ENCODE assay signal across 9 cellular contexts in genomic region chr2:28276076-28276618, GRCh38.
DNase-seq lines count a peak whose midpoint lies in the region; ATAC-seq, FAIRE-seq and TF ChIP-seq lines count a peak whose summit lies in the region.
"Had no signal": no experiment of that assay in that cellular context is flagged by ENCODE, and none has a peak within 500 bp of the region (broad histone marks: within the 10 kb centered on the region; RNA-seq: fewer than 3 reads in every experiment).

No MANE protein-coding gene starts in this region.

- peaks cover 18% of the 10 kb centered on the region for H3K4me1 ChIP-seq in HUES48 (ENCODE audit: control insufficient read depth, insufficient read depth, low read length)
- H3K4me1 ChIP-seq in keratinocyte (ENCODE audit: control insufficient read depth, extremely low read depth, insufficient read depth, low read length), result peaks cover 37% of the 10 kb centered on the region
- peaks cover 4% of the 10 kb centered on the region for H3K4me1 ChIP-seq in thymus (ENCODE audit: control insufficient read depth, insufficient read depth, low read length)

- peaks cover 21% of the 10 kb centered on the region for H3K4me1 Mint-ChIP-seq in activated naive CD8-positive, alpha-beta T cell (ENCODE audit: low read depth)
- H3K4me1 Mint-ChIP-seq in activated naive CD8-positive, alpha-beta T cell treated with anti-CD3 and anti-CD28 coated beads for 36 hours, result peaks cover 17% of the 10 kb centered on the region

- no peaks in the 10 kb centered on the region for H3K79me2 ChIP-seq in keratinocyte (ENCODE audit: control insufficient read depth, insufficient read depth, low read length)

- no peaks in the 10 kb centered on the region for H3K27me3 ChIP-seq in HUES48 (ENCODE audit: control insufficient read depth, insufficient read depth, low read length)
- H3K27me3 ChIP-seq in keratinocyte (ENCODE audit: control insufficient read depth, extremely low read depth, insufficient read depth, low read length), result no peaks in the 10 kb centered on the region
- no peaks in the 10 kb centered on the region for H3K27me3 ChIP-seq in thymus (ENCODE audit: control insufficient read depth, insufficient read depth)

- H3K27me3 Mint-ChIP-seq in activated naive CD8-positive, alpha-beta T cell, result no peaks in the 10 kb centered on the region
- H3K27me3 Mint-ChIP-seq in activated naive CD8-positive, alpha-beta T cell treated with anti-CD3 and anti-CD28 coated beads for 36 hours, result no peaks in the 10 kb centered on the region
- H3K27me3 Mint-ChIP-seq: activated naive CD8-positive, alpha-beta T cell treated with anti-CD3 and anti-CD28 coated beads, Interleukin-2, amount 10 ng/mL, durations not matched to agents 7 days and 5 days had no signal

- ATAC-seq in GM18520 (IDR thresholded peaks at IDR 0.05; ENCODE audit: unreplicated experiment), result no peak

- H3K9me3 Mint-ChIP-seq in activated naive CD8-positive, alpha-beta T cell (ENCODE audit: low read depth), result no peaks in the 10 kb centered on the region
- no peaks in the 10 kb centered on the region for H3K9me3 Mint-ChIP-seq in activated naive CD8-positive, alpha-beta T cell treated with anti-CD3 and anti-CD28 coated beads for 36 hours

- no peak overlapping the region for H3K4me3 ChIP-seq in HUES48 (ENCODE audit: low read depth, low read length)
- peak overlapping the region in 1 of 3 experiments; percentile 54 for H3K4me3 ChIP-seq in keratinocyte (ENCODE audit: control insufficient read depth in 2 of 3, extremely low read depth in 1 of 3, insufficient read depth in 2 of 3, low read depth in 1 of 3, low read length in 3 of 3)
- no peak overlapping the region for H3K4me3 ChIP-seq in thymus (ENCODE audit: low read length)

- no peaks in the 10 kb centered on the region for H3K9me1 ChIP-seq in keratinocyte (ENCODE audit: control insufficient read depth, extremely low read depth, insufficient read depth, low read length)

- peak overlapping the region; percentile 69 for H2AFZ ChIP-seq in keratinocyte (ENCODE audit: control insufficient read depth, low read length)

- DNase-seq in activated naive CD8-positive, alpha-beta T cell treated with anti-CD3 and anti-CD28 coated beads for 36 hours, result no peak
- DNase-seq in activated naive CD4-positive, alpha-beta T cell treated with anti-CD3 and anti-CD28 coated beads, Interleukin-2, amount 50 U/mL, for 16 hours, result peak; percentile 22
- DNase-seq in keratinocyte (ENCODE audit: low read depth, low spot score) (peak; percentile 86), COR-L47 (lab: John Stamatoyannopoulos, UW) (no peak)
- DNase-seq: activated naive CD8-positive, alpha-beta T cell treated with anti-CD3 and anti-CD28 coated beads, Interleukin-2, amount 10 ng/mL, durations not matched to agents 7 days and 5 days had no signal

- H3K9ac ChIP-seq in HUES48 (ENCODE audit: low read depth, low read length), result no peak overlapping the region
- H3K9ac ChIP-seq in keratinocyte (ENCODE audit: control insufficient read depth, extremely low read depth, insufficient read depth, low read length), result peak overlapping the region; percentile 78

- no peaks in the 10 kb centered on the region for H4K20me1 ChIP-seq in keratinocyte (ENCODE audit: control insufficient read depth, extremely low read depth, insufficient read depth, low read length)

- H3K36me3 Mint-ChIP-seq in activated naive CD8-positive, alpha-beta T cell, result peaks cover 32% of the 10 kb centered on the region
- H3K36me3 Mint-ChIP-seq in activated naive CD8-positive, alpha-beta T cell treated with anti-CD3 and anti-CD28 coated beads for 36 hours, result peaks cover 7% of the 10 kb centered on the region

- H3K36me3 ChIP-seq in HUES48 (ENCODE audit: control insufficient read depth, insufficient read depth, low read length) (no peaks in the 10 kb centered on the region), keratinocyte (ENCODE audit: control insufficient read depth in 2 of 2, extremely low read depth in 1 of 2, insufficient read depth in 2 of 2, low read length in 2 of 2) (no peaks in the 10 kb centered on the region), thymus (ENCODE audit: control insufficient read depth, insufficient read depth) (no peaks in the 10 kb centered on the region)

- no peak overlapping the region for H3K4me3 Mint-ChIP-seq in activated naive CD8-positive, alpha-beta T cell
- no peak overlapping the region for H3K4me3 Mint-ChIP-seq in activated naive CD8-positive, alpha-beta T cell treated with anti-CD3 and anti-CD28 coated beads for 36 hours
- H3K4me3 Mint-ChIP-seq: activated naive CD8-positive, alpha-beta T cell treated with anti-CD3 and anti-CD28 coated beads, Interleukin-2, amount 10 ng/mL, durations not matched to agents 7 days and 5 days had no signal

- peak overlapping the region; percentile 34 for H3K27ac Mint-ChIP-seq in activated naive CD8-positive, alpha-beta T cell
- no peak overlapping the region for H3K27ac Mint-ChIP-seq in activated naive CD8-positive, alpha-beta T cell treated with anti-CD3 and anti-CD28 coated beads for 36 hours
- H3K27ac Mint-ChIP-seq: activated naive CD8-positive, alpha-beta T cell treated with anti-CD3 and anti-CD28 coated beads, Interleukin-2, amount 10 ng/mL, durations not matched to agents 7 days and 5 days had no signal

- H3K27ac ChIP-seq in HUES48 (ENCODE audit: low read depth, low read length) (peak overlapping the region; percentile 76), keratinocyte (ENCODE audit: control insufficient read depth, insufficient read depth, low read length) (peak overlapping the region; percentile 98), thymus (ENCODE audit: low read depth) (peak overlapping the region; percentile 46)

- peak overlapping the region; percentile 83 for H3K4me2 ChIP-seq in keratinocyte (ENCODE audit: control insufficient read depth, extremely low read depth, insufficient read depth, low read depth, low read length)

- no peak for TF ChIP-seq CTCF in keratinocyte (optimal IDR thresholded peaks at IDR 0.05 in 1 of 3, IDR thresholded peaks at IDR 0.05 in 1 of 3, conservative IDR thresholded peaks at IDR 0.05 in 1 of 3; ENCODE audit: extremely low read depth in 1 of 3, insufficient read depth in 2 of 3, low read length in 3 of 3)

- dilution Hi-C loops in keratinocyte (cut with MboI; ENCODE audit: extremely low pct_ligation_motif_present, low sequenced_read_pairs), result no loop called here

- 95% methylated on average over 11 of the region's 11 CpGs for WGBS in thymus

- no peaks in the 10 kb centered on the region for H3K9me3 ChIP-seq in HUES48 (ENCODE audit: control insufficient read depth, insufficient read depth, low read length)
- no peaks in the 10 kb centered on the region for H3K9me3 ChIP-seq in keratinocyte (ENCODE audit: control insufficient read depth, low read depth, low read length)
- H3K9me3 ChIP-seq in thymus (ENCODE audit: control insufficient read depth), result no peaks in the 10 kb centered on the region

- peak; percentile 78 for FAIRE-seq in keratinocyte (lab: Jason Lieb, UNC)

Comparison
In these comparisons a context has a peak if more than half of its experiments do, and no peak if none do; other contexts are left out.
1. DNase-seq: peak in activated naive CD4-positive, alpha-beta T cell treated with anti-CD3 and anti-CD28 coated beads, Interleukin-2, amount 50 U/mL, for 16 hours (single experiment) and keratinocyte (single experiment); none in activated naive CD8-positive, alpha-beta T cell treated with anti-CD3 and anti-CD28 coated beads for 36 hours (single experiment) and COR-L47 (single experiment).
2. H3K27ac ChIP-seq: peak in every context shown above with its lines; median percentile 98 in keratinocyte; 76 in HUES48; 46 in thymus.